Comparison of ENCODE assay signal across 8 cellular contexts in genomic region chr22:39306456-39307361, GRCh38. TPM values are rescaled to one million over a fixed set of nuclear protein-coding genes. Genes with fewer than 3 reads are reported as not detected.
DNase-seq lines count a peak whose midpoint lies in the region; ATAC-seq, FAIRE-seq and TF ChIP-seq lines count a peak whose summit lies in the region.

No MANE protein-coding gene starts in this region.

- CTCF ChIA-PET in PC-3 (lab: Charles Lee) = interaction anchor here (0.9 kb wide), 1 partner anchor 41 kb away, joined by 3 read pairs; no protein-coding TSS in a partner anchor

- FAIRE-seq in kidney (lab: Jason Lieb, UNC) (no peak), urothelium cell line (lab: Jason Lieb, UNC) (peak; percentile 37)

- ATAC-seq in PC-3 (no peak), esophagus mucosa (no peak)

- H3K9me2 ChIP-seq in PC-3 (replicated peaks; ENCODE audit: low read length) = no peaks in the 10 kb centered on the region

- H3F3A ChIP-seq in PC-3 (ENCODE audit: low read length, unreplicated experiment) = no peaks in the 10 kb centered on the region

- POLR2A ChIA-PET in PC-3 (lab: Charles Lee; ENCODE audit: unreplicated experiment) = no interaction called here

- H3K9me3 ChIP-seq in PC-3 (ENCODE audit: low read length) (no peaks in the 10 kb centered on the region), kidney (ENCODE audit: control insufficient read depth in 1 of 2, low read length in 2 of 2) (no peaks in the 10 kb centered on the region)

- H3K4me3 ChIP-seq in PC-3 (ENCODE audit: low read length) (no peak overlapping the region), kidney (ENCODE audit: low read length in 2 of 2) (no peak overlapping the region)

- no peak overlapping the region for H3K27ac ChIP-seq in PC-3 (ENCODE audit: low read length)
- no peak overlapping the region for H3K27ac ChIP-seq in kidney (ENCODE audit: low read depth in 2 of 2, low read length in 2 of 2)

- TF ChIP-seq CTCF in GM12873 (IDR thresholded peaks at IDR 0.05; ENCODE audit: insufficient read depth, low read depth, low read length, missing control alignments) = peak; percentile 80
- TF ChIP-seq CTCF in PC-3 (conservative IDR thresholded peaks at IDR 0.05; ENCODE audit: low read depth, low read length) = peak; percentile 47
- peak; percentile 5 for TF ChIP-seq CTCF in kidney (IDR thresholded peaks at IDR 0.05; ENCODE audit: borderline replicate concordance, extremely low read depth, insufficient read depth)

- peaks cover 5% of the 10 kb centered on the region for H3K36me3 Mint-ChIP-seq in activated naive CD4-positive, alpha-beta T cell treated with anti-CD3 and anti-CD28 coated beads, Interleukin-2, amount 50 U/mL, for 24 hours

- no peaks in the 10 kb centered on the region for H3K27me3 ChIP-seq in PC-3 (ENCODE audit: low read length)

- H3K27me3 Mint-ChIP-seq in activated naive CD4-positive, alpha-beta T cell treated with anti-CD3 and anti-CD28 coated beads, Interleukin-2, amount 50 U/mL, for 24 hours = no peaks in the 10 kb centered on the region

- H3K4me1 ChIP-seq in PC-3 (ENCODE audit: insufficient read depth, low read length) (peaks cover 18% of the 10 kb centered on the region), kidney (ENCODE audit: control insufficient read depth in 1 of 2, insufficient read depth in 1 of 2, low read depth in 1 of 2, low read length in 2 of 2) (peaks cover 0 to 4% of the 10 kb centered on the region in 2 donors)

- H3K27ac Mint-ChIP-seq in activated naive CD4-positive, alpha-beta T cell treated with anti-CD3 and anti-CD28 coated beads, Interleukin-2, amount 50 U/mL, for 24 hours = peak overlapping the region; percentile 83

- H3K9me3 Mint-ChIP-seq in activated naive CD4-positive, alpha-beta T cell treated with anti-CD3 and anti-CD28 coated beads, Interleukin-2, amount 50 U/mL, for 24 hours = no peaks in the 10 kb centered on the region

- no peaks in the 10 kb centered on the region for H4K20me1 ChIP-seq in PC-3 (ENCODE audit: low read length)

- H3K9ac ChIP-seq in PC-3 (ENCODE audit: low read length) = no peak overlapping the region
- H3K9ac ChIP-seq in kidney (ENCODE audit: low read length in 2 of 2) = no peak overlapping the region

- H3K4me3 Mint-ChIP-seq in activated naive CD4-positive, alpha-beta T cell treated with anti-CD3 and anti-CD28 coated beads, Interleukin-2, amount 50 U/mL, for 24 hours = no peak overlapping the region

- DNase-seq in PC-3 = peak; percentile 35
- no peak for DNase-seq in kidney
- no peak for DNase-seq in urothelium cell line (ENCODE audit: low spot score)
- no peak for DNase-seq in cortex of kidney (lab: John Stamatoyannopoulos, UW)
- no peak for DNase-seq in ACHN

- BruUV-seq in PC-3 (replicated peaks; lab: Mats Ljungman, UMichigan) = no TSS peak

- peaks cover 7% of the 10 kb centered on the region for H3K4me1 Mint-ChIP-seq in activated naive CD4-positive, alpha-beta T cell treated with anti-CD3 and anti-CD28 coated beads, Interleukin-2, amount 50 U/mL, for 24 hours

- H3K36me3 ChIP-seq in PC-3 (ENCODE audit: low read depth, low read length) = no peaks in the 10 kb centered on the region
- peaks cover 3 to 6% of the 10 kb centered on the region in 2 donors for H3K36me3 ChIP-seq in kidney (ENCODE audit: control insufficient read depth in 1 of 2, insufficient read depth in 2 of 2, low read length in 2 of 2)

- no peak overlapping the region for H3K4me2 ChIP-seq in PC-3 (ENCODE audit: low read length)

- in situ Hi-C loops in ACHN (cut with HindIII; ENCODE audit: low pct_ligation_motif_present, low pct_unique_long_range_greater_than_20kb, low sequenced_read_pairs) = no loop called here

- intact Hi-C loops in PC-3 (cut with micrococcal nuclease) = no loop called here
- intact Hi-C loops in kidney (cut with DNase I) = no loop called here

- H2AFZ ChIP-seq in PC-3 (ENCODE audit: low read length) = no peak overlapping the region

- no peaks in the 10 kb centered on the region for H3K79me2 ChIP-seq in PC-3 (ENCODE audit: low read length)

RNA-seq across cellular contexts. Expression of gene RPL3, which starts 12.7 kb away (rescaled TPM):
- 1,363 and 1,371 TPM in 2 replicates for total RNA-seq in PC-3 (2014; rRNA removed)
- 1,862 TPM for total RNA-seq in kidney
- 2,443 TPM for polyA plus RNA-seq in kidney (ENCODE audit: insufficient read depth, low read depth, low replicate concordance)
- 1,774 TPM for total RNA-seq in esophagus mucosa

RNA-seq across cellular contexts. Expression of gene SYNGR1, which starts 43.1 kb away (rescaled TPM):
- total RNA-seq in PC-3 (2014; rRNA removed) = 7.8 and 9.0 TPM in 2 replicates
- 21.5 TPM for total RNA-seq in kidney
- 43.0 TPM for polyA plus RNA-seq in kidney (ENCODE audit: insufficient read depth, low read depth, low replicate concordance)
- total RNA-seq in esophagus mucosa = 23.0 TPM

Comparison
In these comparisons a context has a peak if more than half of its experiments do, and no peak if none do; other contexts are left out.
1. CTCF ChIP-seq: peak in every context shown above with its lines; median percentile 80 in GM12873; 47 in PC-3; 5 in kidney.